Comparison of ENCODE assay signal across 28 cellular contexts in the genomic region with DNA sequence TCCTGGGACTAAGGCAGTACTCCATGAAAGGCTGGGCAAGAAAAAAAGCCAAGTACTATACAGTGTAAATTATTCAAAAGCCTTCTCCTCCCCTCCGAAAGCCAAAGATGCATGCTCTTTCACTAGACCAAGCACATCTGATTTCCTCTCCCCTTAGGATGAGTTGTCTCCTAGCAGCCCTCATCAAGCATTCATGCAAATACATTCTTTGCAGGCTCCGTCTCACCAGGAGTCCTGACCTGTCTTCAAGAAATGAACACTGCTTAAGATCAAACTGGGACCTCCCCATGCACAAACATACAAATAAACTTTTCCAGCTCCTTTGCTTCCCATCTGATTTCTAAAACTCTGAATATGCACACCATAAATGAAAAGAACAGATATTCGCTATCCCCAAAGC.
"Had no signal": no experiment of that assay in that cellular context is flagged by ENCODE, and none has a peak within 500 bp of the region (broad histone marks: within the 10 kb centered on the region; RNA-seq: fewer than 3 reads in every experiment).

No MANE protein-coding gene starts in this region.

- H3K4me1 ChIP-seq: breast epithelium, SJCRH30 had no signal

- H3K4me2 ChIP-seq: SK-N-SH had no signal

- H3K27ac Mint-ChIP-seq: activated CD8-positive, alpha-beta T cell treated with anti-CD3 and anti-CD28 coated beads, Interleukin-2, amount 10 ng/mL, durations not matched to agents 7 days and 5 days; activated naive CD4-positive, alpha-beta T cell treated with anti-CD3 and anti-CD28 coated beads, Interleukin-2, amount 50 U/mL, for 24 hours; activated T-cell treated with anti-CD3 and anti-CD28 coated beads, Interleukin-2, amount 50 U/mL, for 24 hours; activated T-helper 1 cell treated with anti-CD3 and anti-CD28 coated beads, Interleukin-12 subunit alpha, Interleukin-12 subunit beta, Interleukin-2, Interleukin-4 antibody, amounts not matched to agents 30 ng/mL and 10 ng/mL and 1 ng/mL, durations not matched to agents 14 hours and 24 hours and 36 hours had no signal

- DNase-seq: activated CD4-positive, alpha-beta T cell treated with anti-CD3 and anti-CD28 coated beads for 48 hours; activated CD4-positive, alpha-beta T cell treated with anti-CD3 and anti-CD28 coated beads, Interleukin-2, amount 50 U/mL, for 4 hours; activated CD4-positive, CD25-positive, alpha-beta regulatory T cell treated with anti-CD3 and anti-CD28 coated beads, Interleukin-2, amount 50 U/mL, for 72 hours; activated CD8-positive, alpha-beta memory T cell treated with anti-CD3 and anti-CD28 coated beads, Interleukin-2, amount 50 U/mL, for 48 hours; activated CD8-positive, alpha-beta T cell treated with anti-CD3 and anti-CD28 coated beads, Interleukin-2, amount 10 ng/mL, durations not matched to agents 7 days and 5 days; activated effector memory CD4-positive, alpha-beta T cell treated with Interleukin-2 at 50 U/mL for 16 hours; activated naive CD4-positive, alpha-beta T cell; activated T-cell treated with anti-CD3 and anti-CD28 coated beads, Interleukin-2, amount 50 U/mL, for 24 hours; aorta; caudate nucleus; IMR-90; Kasumi-1; KBM-7; NCI-H1048; NCI-H146; NCI-H187 treated with DMSO at 0.1 percent for 48 hours; NCI-H524 treated with DMSO at 0.1 percent for 48 hours; NCI-H82; OCI-M1; Right ventricle myocardium superior; RPMI8226; SJCRH30; SK-N-SH; T-helper 1 cell had no signal

- H3K9me2 ChIP-seq: SK-N-SH had no signal

- H3K9me3 Mint-ChIP-seq: activated naive CD4-positive, alpha-beta T cell treated with anti-CD3 and anti-CD28 coated beads, Interleukin-2, amount 50 U/mL, for 24 hours; activated T-cell treated with anti-CD3 and anti-CD28 coated beads, Interleukin-2, amount 50 U/mL, for 24 hours had no signal

- H3K36me3 ChIP-seq: breast epithelium, SJCRH30 had no signal

- H3K4me1 Mint-ChIP-seq: activated naive CD4-positive, alpha-beta T cell treated with anti-CD3 and anti-CD28 coated beads, Interleukin-2, amount 50 U/mL, for 24 hours had no signal

- H3K27ac ChIP-seq: breast epithelium, SJCRH30 had no signal

- ATAC-seq: activated CD8-positive, alpha-beta T cell treated with anti-CD3 and anti-CD28 coated beads, Interleukin-2, amount 10 ng/mL, durations not matched to agents 7 days and 5 days; Panc1 had no signal

- H3K4me3 ChIP-seq: breast epithelium, SJCRH30 had no signal

- H3K36me3 Mint-ChIP-seq: activated naive CD4-positive, alpha-beta T cell treated with anti-CD3 and anti-CD28 coated beads, Interleukin-2, amount 50 U/mL, for 24 hours had no signal

- H3K4me3 Mint-ChIP-seq: activated CD8-positive, alpha-beta T cell treated with anti-CD3 and anti-CD28 coated beads, Interleukin-2, amount 10 ng/mL, durations not matched to agents 7 days and 5 days; activated naive CD4-positive, alpha-beta T cell treated with anti-CD3 and anti-CD28 coated beads, Interleukin-2, amount 50 U/mL, for 24 hours; activated T-cell treated with anti-CD3 and anti-CD28 coated beads, Interleukin-2, amount 50 U/mL, for 24 hours; activated T-helper 1 cell treated with anti-CD3 and anti-CD28 coated beads, Interleukin-12 subunit alpha, Interleukin-12 subunit beta, Interleukin-2, Interleukin-4 antibody, amounts not matched to agents 30 ng/mL and 10 ng/mL and 1 ng/mL, durations not matched to agents 14 hours and 24 hours and 36 hours had no signal

- H3K9ac ChIP-seq: SK-N-SH had no signal

- H3K9me3 ChIP-seq: breast epithelium, SK-N-SH had no signal

- H3K27me3 ChIP-seq: breast epithelium, SJCRH30 had no signal
